In genomic region chr15:42845581-42845980, GRCh38 we compare ENCODE assay signal across 12 cellular contexts.
"Had no signal": no experiment of that assay in that cellular context is flagged by ENCODE, and none has a peak within 500 bp of the region (broad histone marks: within the 10 kb centered on the region; RNA-seq: fewer than 3 reads in every experiment).

No MANE protein-coding gene starts in this region.

- H3K27me3 ChIP-seq: ascending aorta, esophagus squamous epithelium, neural progenitor cell, sigmoid colon had no signal

- H3K27ac ChIP-seq: ascending aorta, neural progenitor cell, sigmoid colon had no signal

- H3K4me1 ChIP-seq: ascending aorta, sigmoid colon had no signal

- H3K4me2 ChIP-seq: neural progenitor cell had no signal

- H3K9ac ChIP-seq: neural progenitor cell had no signal

- H3K36me3 ChIP-seq: neural progenitor cell had no signal

- DNase-seq: activated CD4-positive, alpha-beta T cell treated with anti-CD3 and anti-CD28 coated beads, Interleukin-2, amount 50 U/mL, for 48 hours; activated CD4-positive, CD25-positive, alpha-beta regulatory T cell treated with anti-CD3 and anti-CD28 coated beads, Interleukin-2, amount 50 U/mL, for 72 hours; activated naive CD4-positive, alpha-beta T cell treated with Interleukin-2 at 50 U/mL for 16 hours; esophagus squamous epithelium; head of caudate nucleus; naive B cell; sigmoid colon; stimulated activated CD4-positive, alpha-beta T cell treated with anti-CD3 and anti-CD28 coated beads, Interleukin-1b, Interleukin-23, amount 100 ng/mL, for 48 hours had no signal

- ATAC-seq: activated T-helper 17 cell treated with anti-CD3 and anti-CD28 coated beads, Interleukin-2, amount 50 U/mL, for 72 hours had no signal

- H3K4me3 ChIP-seq: ascending aorta, esophagus squamous epithelium, neural progenitor cell, sigmoid colon had no signal

- H3K9me3 ChIP-seq: ascending aorta had no signal

- H2AFZ ChIP-seq: neural progenitor cell had no signal

- FAIRE-seq: endometrium had no signal
